Comparison of ENCODE assay signal across 8 cellular contexts in genomic region chr17:39450847-39451581, GRCh38. TPM values are rescaled to one million over a fixed set of nuclear protein-coding genes. Genes with fewer than 3 reads are reported as not detected.
DNase-seq lines count a peak whose midpoint lies in the region; TF ChIP-seq lines count a peak whose summit lies in the region.

Gene MED1, minus strand, starts transcription at chr17:39451263. Its CDS starts 201 bp downstream, at chr17:39451062.

- TF ChIP-seq CTCF in subcutaneous adipose tissue (IDR thresholded peaks at IDR 0.05; ENCODE audit: low read depth): no peak

- CTCF ChIA-PET in HEK293T (lab: Yijun Ruan, JAX): interaction anchor here (0.9 kb wide), 1 partner anchor 215 kb away, joined by 6 read pairs; no protein-coding TSS in a partner anchor

- peak within 1 kb of the TSS; percentile 71 for H3K4me2 ChIP-seq in neuronal stem cell (ENCODE audit: insufficient read depth, low read length, poor library complexity, severe bottlenecking)

- H3K27ac ChIP-seq in neuronal stem cell (replicated peaks; ENCODE audit: low read length): peak within 1 kb of the TSS; percentile 58

- peaks cover 0 to 4% of the 10 kb centered on the region in 2 donors for H3K4me1 ChIP-seq in neuronal stem cell (ENCODE audit: control insufficient read depth in 2 of 2, insufficient read depth in 1 of 2, low read depth in 1 of 2, low read length in 2 of 2)

- peak within 1 kb of the TSS; percentile 93 for H3K18ac ChIP-seq in neuronal stem cell (ENCODE audit: low read length)

- no peak within 1 kb of the TSS for H2BK12ac ChIP-seq in neuronal stem cell (ENCODE audit: low read length)

- H2BK120ac ChIP-seq in neuronal stem cell (ENCODE audit: low read depth, low read length): no peak within 1 kb of the TSS

- POLR2A ChIA-PET in HEK293T (lab: Yijun Ruan, JAX): interaction anchor here (0.5 to 7.4 kb wide), 14 partner anchors 10 to 251 kb away, joined by 3 to 124 read pairs (median 5); partner anchors contain the start of genes CDK12 and RPL19

- no peaks in the 10 kb centered on the region for H3K9me3 ChIP-seq in neuronal stem cell (replicated peaks in 1 of 2; ENCODE audit: control insufficient read depth in 2 of 2, insufficient read depth in 1 of 2, low read depth in 1 of 2, low read length in 2 of 2)

- peak within 1 kb of the TSS; percentile 81 to 99 for H3K4me3 ChIP-seq in neuronal stem cell (ENCODE audit: low read length in 2 of 2)

- no CpG with 5 or more reads among the region's 37 CpGs for WGBS in neuronal stem cell (ENCODE audit: extremely low coverage in 2 of 2, insufficient read length in 2 of 2, insufficient replicate concordance in 1 of 2), 2 donors

- no peak within 1 kb of the TSS for H3K4ac ChIP-seq in neuronal stem cell (ENCODE audit: low read length)

- peak; percentile 96 for DNase-seq in GDM1 (lab: John Stamatoyannopoulos, UW)
- peak; percentile 94 for DNase-seq in HEK293T (ENCODE audit: extremely low spot score)
- DNase-seq in MV-4-11 (lab: John Stamatoyannopoulos, UW): peak; percentile 98
- DNase-seq in SK-MEL-5 (ENCODE audit: low read depth, low spot score): peak; percentile 99
- DNase-seq in activated naive CD4-positive, alpha-beta T cell treated with Interleukin-2 at 50 U/mL for 16 hours: peak; percentile 91
- peak; percentile 97 for DNase-seq in foreskin melanocyte
- peak; percentile 97 for DNase-seq in neuronal stem cell (ENCODE audit: low spot score)

- H3K9ac ChIP-seq in neuronal stem cell (ENCODE audit: low read depth, low read length, poor library complexity): peak within 1 kb of the TSS; percentile 97

- H4K91ac ChIP-seq in neuronal stem cell (ENCODE audit: low read depth, low read length, poor library complexity): no peak within 1 kb of the TSS

- H4K8ac ChIP-seq in neuronal stem cell (ENCODE audit: low read depth, low read length): no peak within 1 kb of the TSS

- H2BK5ac ChIP-seq in neuronal stem cell (ENCODE audit: low read length): no peak within 1 kb of the TSS

- H3K36me3 ChIP-seq in neuronal stem cell (replicated peaks in 1 of 2; ENCODE audit: control insufficient read depth in 2 of 2, insufficient read depth in 2 of 2, low read length in 2 of 2): peaks cover 4 to 27% of the 10 kb centered on the region in 2 donors

- in situ Hi-C loops in SK-MEL-5 (cut with HindIII; ENCODE audit: low pct_unique_long_range_greater_than_20kb, low sequenced_read_pairs): no loop called here

- H3K14ac ChIP-seq in neuronal stem cell (ENCODE audit: low read length): no peak within 1 kb of the TSS

- H2AK5ac ChIP-seq in neuronal stem cell (ENCODE audit: low read depth, low read length): peak within 1 kb of the TSS; percentile 30

- H2BK15ac ChIP-seq in neuronal stem cell (ENCODE audit: low read length): no peak within 1 kb of the TSS

- H3K79me1 ChIP-seq in neuronal stem cell (ENCODE audit: low read depth, low read length): peaks cover 7% of the 10 kb centered on the region

- no peaks in the 10 kb centered on the region for H3K27me3 ChIP-seq in neuronal stem cell (ENCODE audit: control insufficient read depth in 3 of 3, insufficient read depth in 3 of 3, low read depth in 1 of 3, low read length in 3 of 3)

- H2AFZ ChIP-seq in neuronal stem cell (ENCODE audit: low read length): peak within 1 kb of the TSS; percentile 90

- no peak within 1 kb of the TSS for H3K23ac ChIP-seq in neuronal stem cell (ENCODE audit: low read depth, low read length, poor library complexity)

TF ChIP-seq in HEK293T, 16 proteins besides CTCF, POLR2A, EP300 and RAD21:
- no peak for TF ChIP-seq CTBP1 (IDR thresholded peaks at IDR 0.05; ENCODE audit: borderline replicate concordance)
- TF ChIP-seq PKNOX1 (IDR thresholded peaks at IDR 0.05): peak; percentile 31; the same call in 1 of the 2 replicates
- peak; percentile 80 for TF ChIP-seq NFRKB (IDR thresholded peaks at IDR 0.05)
- TF ChIP-seq ZNF384 (IDR thresholded peaks at IDR 0.05): peak; percentile 26; the same call in 1 of the 2 replicates
- TF ChIP-seq FOXM1 (IDR thresholded peaks at IDR 0.05; ENCODE audit: borderline replicate concordance): no peak
- no peak for TF ChIP-seq LEF1 (IDR thresholded peaks at IDR 0.05; ENCODE audit: borderline replicate concordance)
- peak; percentile 69 for TF ChIP-seq ELF4 (IDR thresholded peaks at IDR 0.05)
- peak; percentile 39; the same call in 1 of the 2 replicates for TF ChIP-seq SP1 (IDR thresholded peaks at IDR 0.05)
- TF ChIP-seq TARDBP (IDR thresholded peaks at IDR 0.05): no peak

RNA-seq across cellular contexts. Expression of gene MED1, which starts in this region (rescaled TPM):
- 20.1 and 22.1 TPM in 2 replicates for total RNA-seq in SK-MEL-5 (2014; rRNA removed; shearing (Covaris generic))
- 22.9 and 33.0 TPM in 2 replicates for polyA plus RNA-seq in SK-MEL-5 (2015; cell fraction: cytosol; rRNA removed)
- polyA plus RNA-seq in SK-MEL-5 (2015; cell fraction: nucleus; rRNA removed): 18.1 and 23.7 TPM in 2 replicates
- 24.1 TPM for polyA plus RNA-seq in neuronal stem cell (2013, experiment 1 of 2)
- 24.8 TPM for polyA plus RNA-seq in neuronal stem cell (2013, experiment 2 of 2)
- 10 to 100 TPM; 18.8 to 35.9 (median 20.7) TPM for total RNA-seq in subcutaneous adipose tissue

Comparison
In these comparisons a context has a peak if more than half of its experiments do, and no peak if none do; other contexts are left out.
1. Peak in every context shown above with its lines: DNase-seq, H3K4me3 ChIP-seq and H3K27ac ChIP-seq.